ENCODE assay signal across 10 cellular contexts in the genomic region with DNA sequence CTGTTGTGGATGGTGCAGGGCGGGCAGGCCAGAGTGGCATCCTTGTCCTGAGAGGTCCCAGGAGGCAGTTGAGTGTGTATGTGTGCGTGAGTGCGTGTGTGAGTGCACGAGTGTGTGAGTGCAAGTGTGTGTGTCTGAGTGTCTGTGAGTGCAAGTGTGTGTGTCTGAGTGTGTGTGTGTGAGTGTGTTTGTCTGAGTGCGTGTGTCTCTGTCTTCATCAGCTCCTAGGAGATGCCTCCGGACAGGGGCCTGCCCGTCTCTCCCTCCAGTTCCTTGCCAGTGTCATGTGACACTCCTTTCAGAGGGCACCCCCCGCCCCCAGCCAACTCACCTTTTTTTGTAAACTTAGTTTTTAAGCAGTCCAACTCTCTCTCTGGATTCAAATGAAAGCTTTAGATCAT. TPM values are rescaled to one million over a fixed set of nuclear protein-coding genes. Genes with fewer than 3 reads are reported as not detected.
DNase-seq lines count a peak whose midpoint lies in the region; ATAC-seq and TF ChIP-seq lines count a peak whose summit lies in the region.
"Had no signal": no experiment of that assay in that cellular context is flagged by ENCODE, and none has a peak within 500 bp of the region (broad histone marks: within the 10 kb centered on the region; RNA-seq: fewer than 3 reads in every experiment).

No MANE protein-coding gene starts in this region.

- intact Hi-C loops in MCF 10A (cut with micrococcal nuclease) (no loop called here), mammary epithelial cell (cut with micrococcal nuclease) (no loop called here), tibial artery (cut with DNase I; ENCODE audit: low total_unique reads) (no loop called here)

- TF ChIP-seq CTCF in MCF 10A (IDR thresholded peaks at IDR 0.05; ENCODE audit: unreplicated experiment) (no peak), mammary epithelial cell (conservative IDR thresholded peaks at IDR 0.05 in 1 of 2, IDR thresholded peaks at IDR 0.05 in 1 of 2; ENCODE audit: extremely low read depth in 1 of 2, insufficient read depth in 1 of 2, low read depth in 1 of 2, low read length in 2 of 2) (no peak), tibial artery (IDR thresholded peaks at IDR 0.05) (no peak)

- BruUV-seq in MCF 10A (replicated peaks; lab: Mats Ljungman, UMichigan) (no TSS peak), mammary epithelial cell (replicated peaks; lab: Mats Ljungman, UMichigan) (no TSS peak)

- 98% methylated on average over 6 of the region's 8 CpGs for WGBS in mammary epithelial cell (ENCODE audit: low coverage, missing lambda C conversion rate)

- H3K4me2 ChIP-seq in mammary epithelial cell (ENCODE audit: insufficient read depth, low read depth, low read length): no peak overlapping the region

- H3K4me1 ChIP-seq in mammary epithelial cell (ENCODE audit: insufficient read depth, low read length) (peaks cover 38% of the 10 kb centered on the region), tibial artery (peaks cover 0 to 92% (median 56%) of the 10 kb centered on the region in 4 donors)

- H3K27ac Mint-ChIP-seq in MCF 10A (ENCODE audit: low read depth, unreplicated experiment) (peak overlapping the region; percentile 59), memory B cell (peak overlapping the region; percentile 54)
- peak overlapping the region; percentile 96 for H3K27ac Mint-ChIP-seq in activated T-helper 17 cell treated with anti-CD3 and anti-CD28 coated beads, Interleukin-2, amount 50 U/mL, for 72 hours

- H3K9me3 ChIP-seq in mammary epithelial cell (replicated peaks; ENCODE audit: insufficient read depth, low read length) (no peaks in the 10 kb centered on the region), tibial artery (no peaks in the 10 kb centered on the region)

- dilution Hi-C loops in mammary epithelial cell (cut with HindIII; ENCODE audit: low sequenced_read_pairs): no loop called here

- H3K4me3 Mint-ChIP-seq in MCF 10A (ENCODE audit: unreplicated experiment): no peak overlapping the region
- H3K4me3 Mint-ChIP-seq in activated T-helper 17 cell treated with anti-CD3 and anti-CD28 coated beads, Interleukin-2, amount 50 U/mL, for 72 hours: peak overlapping the region; percentile 81
- peak overlapping the region; percentile 74 for H3K4me3 Mint-ChIP-seq in memory B cell

- CTCF ChIA-PET in MCF 10A (lab: Yijun Ruan, JAX) (interaction anchor here (0.5 to 1.3 kb wide), 5 partner anchors 11 to 128 kb away, joined by 3 to 5 read pairs (median 4); no protein-coding TSS in a partner anchor), mammary epithelial cell (lab: Charles Lee; ENCODE audit: low non-redundant PET) (no interaction called here)

- H3K27ac ChIP-seq in mammary epithelial cell (ENCODE audit: insufficient read depth, low read depth, low read length) (no peak overlapping the region), tibial artery (peak overlapping the region; percentile 33 to 50)

- H3K27me3 ChIP-seq in mammary epithelial cell (ENCODE audit: insufficient read depth, low read length) (no peaks in the 10 kb centered on the region), tibial artery (no peaks in the 10 kb centered on the region)

- POLR2A ChIA-PET in MCF 10A (lab: Yijun Ruan, JAX): interaction anchor here (1.0 to 3.6 kb wide), 3 partner anchors 11 to 19 kb away, joined by 3 to 32 read pairs (median 14); partner anchors contain the start of gene IGF2R

- H3K9ac ChIP-seq in mammary epithelial cell (ENCODE audit: insufficient read depth, low read length): no peak overlapping the region

- H4K20me1 ChIP-seq in mammary epithelial cell (ENCODE audit: insufficient read depth, low read length): peaks cover 10% of the 10 kb centered on the region

- H3K79me2 ChIP-seq in mammary epithelial cell (ENCODE audit: insufficient read depth, low read length): peaks cover 98% of the 10 kb centered on the region

- peak; percentile 4 for ATAC-seq in activated T-helper 17 cell treated with anti-CD3 and anti-CD28 coated beads, Interleukin-2, amount 50 U/mL, for 72 hours (replicated peaks)
- ATAC-seq in memory B cell (ENCODE audit: low read depth) (no peak), GM19397 (IDR thresholded peaks at IDR 0.05; ENCODE audit: unreplicated experiment) (no peak)
- ATAC-seq: HCT116 had no signal

- no peak overlapping the region for H2AFZ ChIP-seq in mammary epithelial cell (ENCODE audit: low read depth, low read length)

- H3K4me1 Mint-ChIP-seq in MCF 10A (ENCODE audit: insufficient read depth, unreplicated experiment) (peaks cover 66% of the 10 kb centered on the region), memory B cell (peaks cover 50% of the 10 kb centered on the region)
- H3K4me1 Mint-ChIP-seq in activated T-helper 17 cell treated with anti-CD3 and anti-CD28 coated beads, Interleukin-2, amount 50 U/mL, for 72 hours: peaks cover 58% of the 10 kb centered on the region

- H3K36me3 Mint-ChIP-seq in MCF 10A (ENCODE audit: insufficient read depth, unreplicated experiment) (peaks cover 10% of the 10 kb centered on the region), memory B cell (no peaks in the 10 kb centered on the region)
- peaks cover 17% of the 10 kb centered on the region for H3K36me3 Mint-ChIP-seq in activated T-helper 17 cell treated with anti-CD3 and anti-CD28 coated beads, Interleukin-2, amount 50 U/mL, for 72 hours (ENCODE audit: low read depth)

- H3K4me3 ChIP-seq in mammary epithelial cell (replicated peaks in 1 of 3; ENCODE audit: insufficient read depth in 1 of 3, low read depth in 2 of 3, low read length in 3 of 3) (no peak overlapping the region), tibial artery (no peak overlapping the region)

- no peak for DNase-seq in MCF 10A (ENCODE audit: unreplicated experiment)
- no peak for DNase-seq in mammary epithelial cell
- no peak for DNase-seq in memory B cell (ENCODE audit: low spot score in 2 of 2)
- no peak for DNase-seq in tibial artery
- DNase-seq in activated gamma-delta T cell treated with Interleukin-2 at 50 U/mL for 16 hours: no peak
- no peak for DNase-seq in RKO (ENCODE audit: low spot score)
- DNase-seq: activated effector memory CD4-positive, alpha-beta T cell treated with Interleukin-2 at 50 U/mL for 16 hours had no signal

- no peaks in the 10 kb centered on the region for H3K9me3 Mint-ChIP-seq in MCF 10A (ENCODE audit: unreplicated experiment)
- H3K9me3 Mint-ChIP-seq in activated T-helper 17 cell treated with anti-CD3 and anti-CD28 coated beads, Interleukin-2, amount 50 U/mL, for 72 hours: no peaks in the 10 kb centered on the region
- H3K9me3 Mint-ChIP-seq in memory B cell: no peaks in the 10 kb centered on the region

- H3K36me3 ChIP-seq in mammary epithelial cell (ENCODE audit: insufficient read depth, low read length) (no peaks in the 10 kb centered on the region), tibial artery (no peaks in the 10 kb centered on the region)

- in situ Hi-C loops in mammary epithelial cell (cut with MboI; ENCODE audit: low sequenced_read_pairs in 2 of 2): no loop called here

- H3K27me3 Mint-ChIP-seq in MCF 10A (ENCODE audit: insufficient read depth, unreplicated experiment): no peaks in the 10 kb centered on the region
- H3K27me3 Mint-ChIP-seq in activated T-helper 17 cell treated with anti-CD3 and anti-CD28 coated beads, Interleukin-2, amount 50 U/mL, for 72 hours: no peaks in the 10 kb centered on the region
- no peaks in the 10 kb centered on the region for H3K27me3 Mint-ChIP-seq in memory B cell

RNA-seq across cellular contexts. Expression of gene IGF2R, which starts 12.3 kb away (rescaled TPM):
- total RNA-seq in MCF 10A (2022): 160 and 234 TPM in 2 replicates
- 100 to 1,000 TPM; 120 to 171 TPM for total RNA-seq in mammary epithelial cell
- 23.0 TPM for polyA plus RNA-seq in mammary epithelial cell
- 227 TPM for polyA minus RNA-seq in mammary epithelial cell
- total RNA-seq in activated T-helper 17 cell treated with anti-CD3 and anti-CD28 coated beads, Interleukin-2, amount 50 U/mL, for 72 hours: 10 to 100 TPM; 68.2 to 82.2 TPM
